20 cellular contexts compared by ENCODE assay signal in genomic region chr1:200172311-200172710, GRCh38.
DNase-seq lines count a peak whose midpoint lies in the region; ATAC-seq and TF ChIP-seq lines count a peak whose summit lies in the region.
"Had no signal": no experiment of that assay in that cellular context is flagged by ENCODE, and none has a peak within 500 bp of the region (broad histone marks: within the 10 kb centered on the region; RNA-seq: fewer than 3 reads in every experiment).

No MANE protein-coding gene starts in this region.

- H3K9me3 ChIP-seq in PC-3 (ENCODE audit: low read length) (no peaks in the 10 kb centered on the region), osteoblast (ENCODE audit: low read depth, low read length) (no peaks in the 10 kb centered on the region)
- H3K9me3 ChIP-seq: adrenal gland, BLaER1, HAP-1, thoracic aorta had no signal

- H3K9me2 ChIP-seq in PC-3 (replicated peaks; ENCODE audit: low read length) = no peaks in the 10 kb centered on the region

- DNase-seq in ELR (ENCODE audit: low read depth) (peak; percentile 89), PC-3 (peak; percentile 98), epithelial cell of esophagus (ENCODE audit: low read depth) (peak; percentile 54), osteoblast (ENCODE audit: insufficient read length, low spot score, missing footprints) (no peak), ACHN (no peak), iPS-NIHi11 (ENCODE audit: low spot score) (no peak)
- DNase-seq in stimulated activated CD4-positive, alpha-beta T cell treated with anti-CD3 and anti-CD28 coated beads, Interleukin-4, amount 100 ng/mL, for 4 hours = no peak
- DNase-seq: activated CD4-positive, alpha-beta T cell treated with anti-CD3 and anti-CD28 coated beads, Interleukin-2, amount 10 ng/mL, durations not matched to agents 7 days and 5 days; activated effector memory CD4-positive, alpha-beta T cell treated with Interleukin-2 at 50 U/mL for 16 hours; adrenal gland; Calu3; caudate nucleus; NCI-H1930; nucleus accumbens had no signal

- H3K27me3 ChIP-seq in PC-3 (ENCODE audit: low read length) (no peaks in the 10 kb centered on the region), osteoblast (ENCODE audit: insufficient read depth, low read length) (no peaks in the 10 kb centered on the region)
- H3K27me3 ChIP-seq: adrenal gland, BLaER1 had no signal

- CTCF ChIA-PET in PC-3 (lab: Charles Lee) = no interaction called here

- intact Hi-C loops in PC-3 (cut with micrococcal nuclease) = loop anchor here (10.0 kb wide), 1 partner anchor 198 kb away; no protein-coding TSS in a partner anchor

- no peak overlapping the region for H2AFZ ChIP-seq in PC-3 (ENCODE audit: low read length)
- H2AFZ ChIP-seq in osteoblast (ENCODE audit: low read length) = no peak overlapping the region

- peak overlapping the region; percentile 39 for H3K4me2 ChIP-seq in PC-3 (ENCODE audit: low read length)
- H3K4me2 ChIP-seq in osteoblast (ENCODE audit: insufficient read depth, low read length) = peak overlapping the region; percentile 22
- H3K4me2 ChIP-seq: BLaER1 had no signal

- TF ChIP-seq CTCF in PC-3 (conservative IDR thresholded peaks at IDR 0.05; ENCODE audit: low read depth, low read length) = no peak
- TF ChIP-seq CTCF in epithelial cell of esophagus (IDR thresholded peaks at IDR 0.05; ENCODE audit: insufficient read depth, low read depth, low read length, missing control alignments) = no peak
- TF ChIP-seq CTCF in osteoblast (IDR thresholded peaks at IDR 0.05; ENCODE audit: extremely low read depth, low read depth, low read length) = no peak

- no peaks in the 10 kb centered on the region for H3K79me2 ChIP-seq in PC-3 (ENCODE audit: low read length)
- H3K79me2 ChIP-seq in osteoblast (ENCODE audit: insufficient read depth, low read length) = no peaks in the 10 kb centered on the region

- H3K36me3 ChIP-seq in PC-3 (ENCODE audit: low read depth, low read length) (no peaks in the 10 kb centered on the region), osteoblast (ENCODE audit: insufficient read depth, low read length) (no peaks in the 10 kb centered on the region)
- H3K36me3 ChIP-seq: adrenal gland, BLaER1, thoracic aorta had no signal

- H3F3A ChIP-seq in PC-3 (ENCODE audit: low read length, unreplicated experiment) = peaks cover 8% of the 10 kb centered on the region

- H3K4me1 ChIP-seq in PC-3 (ENCODE audit: insufficient read depth, low read length) = peaks cover 35% of the 10 kb centered on the region
- H3K4me1 ChIP-seq in osteoblast (ENCODE audit: insufficient read depth, low read length) = peaks cover 12% of the 10 kb centered on the region
- H3K4me1 ChIP-seq: adrenal gland, BLaER1, HAP-1 had no signal

- H3K9ac ChIP-seq in PC-3 (ENCODE audit: low read length) = no peak overlapping the region
- H3K9ac ChIP-seq: BLaER1 had no signal

- no peaks in the 10 kb centered on the region for H4K20me1 ChIP-seq in PC-3 (ENCODE audit: low read length)
- H4K20me1 ChIP-seq in osteoblast (ENCODE audit: insufficient read depth, low read length) = no peaks in the 10 kb centered on the region
- H4K20me1 ChIP-seq: BLaER1 had no signal

- no TSS peak for BruUV-seq in PC-3 (replicated peaks; lab: Mats Ljungman, UMichigan)

- peak; percentile 86 for ATAC-seq in PC-3
- no peak for ATAC-seq in HG03280 (IDR thresholded peaks at IDR 0.05; ENCODE audit: unreplicated experiment)
- ATAC-seq: stimulated activated memory B cell treated with anti-CD40 and anti-IgM and Interleukin-4, amounts not matched to agents 10 μg/mL and 1 μg/mL and 100 μg/mL, for 72 hours had no signal

- POLR2A ChIA-PET in PC-3 (lab: Charles Lee; ENCODE audit: unreplicated experiment) = interaction anchor here (0.5 to 0.6 kb wide), 3 partner anchors 21 to 1410 kb away, joined by 3 to 4 read pairs (median 3); no protein-coding TSS in a partner anchor

- H3K4me3 ChIP-seq in PC-3 (ENCODE audit: low read length) (peak overlapping the region; percentile 1; the same call in 1 of the 2 replicates), epithelial cell of esophagus (ENCODE audit: low read length) (no peak overlapping the region), osteoblast (ENCODE audit: insufficient read depth, low read length) (no peak overlapping the region)
- H3K4me3 ChIP-seq: adrenal gland, BLaER1, HAP-1, lung, thoracic aorta had no signal

- H3K27ac ChIP-seq in PC-3 (ENCODE audit: low read length) (peak overlapping the region; percentile 24), osteoblast (ENCODE audit: low read depth, low read length) (no peak overlapping the region)
- H3K27ac ChIP-seq: adrenal gland, BLaER1, thoracic aorta had no signal

- in situ Hi-C loops in ACHN (cut with HindIII; ENCODE audit: low pct_ligation_motif_present, low pct_unique_long_range_greater_than_20kb, low sequenced_read_pairs) = no loop called here

Comparison
In these comparisons a context has a peak if more than half of its experiments do, and no peak if none do; other contexts are left out.
1. DNase-seq: peak in ELR (single experiment), PC-3 (single experiment) and epithelial cell of esophagus (single experiment); none in osteoblast (single experiment), ACHN (single experiment), stimulated activated CD4-positive, alpha-beta T cell treated with anti-CD3 and anti-CD28 coated beads, Interleukin-4, amount 100 ng/mL, for 4 hours (0 of 2) and iPS-NIHi11 (single experiment).